Comparison of ENCODE assay signal across 8 cellular contexts in the genomic region with DNA sequence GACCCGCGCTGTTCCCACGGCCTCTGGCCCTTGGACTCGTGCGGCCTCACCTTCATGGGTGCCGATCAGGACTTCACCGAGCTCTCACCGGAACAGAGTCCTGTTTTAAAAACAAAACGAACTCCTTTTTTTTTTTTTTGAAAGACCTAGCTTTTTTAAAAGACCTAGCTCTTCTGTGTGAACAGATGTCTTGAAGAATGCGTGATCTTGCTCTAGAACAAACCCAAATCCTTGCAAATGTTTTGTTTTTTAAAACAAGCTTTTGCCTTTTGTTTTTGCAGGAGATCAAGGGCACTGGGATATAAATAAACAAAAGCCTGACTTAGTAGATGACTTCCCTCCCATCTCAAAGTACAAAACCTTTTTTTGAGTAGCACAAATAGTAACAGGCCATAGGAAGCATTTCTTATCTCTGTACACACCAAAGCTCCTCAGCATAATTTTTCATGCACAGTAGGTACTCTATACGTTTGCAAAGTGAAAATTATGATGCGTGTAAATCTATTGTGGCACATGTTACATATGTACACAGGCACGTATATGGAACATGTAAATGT. TPM values are rescaled to one million over a fixed set of nuclear protein-coding genes. Genes with fewer than 3 reads are reported as not detected.
DNase-seq lines count a peak whose midpoint lies in the region; ATAC-seq and TF ChIP-seq lines count a peak whose summit lies in the region.

No MANE protein-coding gene starts in this region.

- H3F3A ChIP-seq in SU-DHL-6 (ENCODE audit: insufficient read depth) = peaks cover 20% of the 10 kb centered on the region; the same call in 1 of the 2 replicates

- no peaks in the 10 kb centered on the region for H3K9me3 ChIP-seq in SU-DHL-6 (ENCODE audit: insufficient read depth, low read length)

- H3K36me3 Mint-ChIP-seq in activated CD8-positive, alpha-beta memory T cell treated with anti-CD3 and anti-CD28 coated beads, Interleukin-2, amount 10 ng/mL, durations not matched to agents 7 days and 5 days = peaks cover 34% of the 10 kb centered on the region

- peaks cover 8% of the 10 kb centered on the region; the same call in 1 of the 2 replicates for H3K36me3 ChIP-seq in SU-DHL-6 (ENCODE audit: low read length)
- H3K36me3 ChIP-seq in rectal smooth muscle tissue (ENCODE audit: control insufficient read depth, insufficient read depth, low read length) = no peaks in the 10 kb centered on the region

- peaks cover 3% of the 10 kb centered on the region for H3K27me3 Mint-ChIP-seq in activated CD8-positive, alpha-beta memory T cell treated with anti-CD3 and anti-CD28 coated beads, Interleukin-2, amount 10 ng/mL, durations not matched to agents 7 days and 5 days

- peaks cover 14% of the 10 kb centered on the region for H3K4me1 ChIP-seq in rectal smooth muscle tissue (ENCODE audit: control insufficient read depth, insufficient read depth, low read length)

- no peaks in the 10 kb centered on the region for H3K9me3 Mint-ChIP-seq in activated CD8-positive, alpha-beta memory T cell treated with anti-CD3 and anti-CD28 coated beads, Interleukin-2, amount 10 ng/mL, durations not matched to agents 7 days and 5 days (ENCODE audit: low read depth)

- no peak for DNase-seq in activated CD8-positive, alpha-beta memory T cell treated with anti-CD3 and anti-CD28 coated beads, Interleukin-2, amount 10 ng/mL, durations not matched to agents 7 days and 5 days
- no peak for DNase-seq in activated CD8-positive, alpha-beta memory T cell treated with anti-CD3 and anti-CD28 coated beads, Interleukin-2, amount 50 U/mL, for 48 hours
- DNase-seq in fibroblast of peridontal ligament (ENCODE audit: extremely low read depth) = peak; percentile 34
- DNase-seq in head of caudate nucleus = no peak

- peak overlapping the region; percentile 98 for H3K27ac Mint-ChIP-seq in activated CD8-positive, alpha-beta memory T cell treated with anti-CD3 and anti-CD28 coated beads, Interleukin-2, amount 10 ng/mL, durations not matched to agents 7 days and 5 days

- H3K4me3 ChIP-seq in SU-DHL-6 (ENCODE audit: insufficient read depth, low read length, poor library complexity, severe bottlenecking) (peak overlapping the region; percentile 59), rectal smooth muscle tissue (ENCODE audit: low read length) (peak overlapping the region; percentile 85)

- intact Hi-C loops in head of caudate nucleus (cut with DNase I) = loop anchor here (5.0 kb wide), 2 partner anchors 120 to 555 kb away; partner anchors contain the start of gene STAG1

- H3K27ac ChIP-seq in SU-DHL-6 (ENCODE audit: low read depth, low read length) = peak overlapping the region; percentile 98
- H3K27ac ChIP-seq in rectal smooth muscle tissue (ENCODE audit: low read depth, low read length) = peak overlapping the region; percentile 100

- no peaks in the 10 kb centered on the region for H3K27me3 ChIP-seq in SU-DHL-6 (ENCODE audit: low read length)
- no peaks in the 10 kb centered on the region for H3K27me3 ChIP-seq in rectal smooth muscle tissue (ENCODE audit: control insufficient read depth, insufficient read depth, low read length)

- H3K4me1 Mint-ChIP-seq in activated CD8-positive, alpha-beta memory T cell treated with anti-CD3 and anti-CD28 coated beads, Interleukin-2, amount 10 ng/mL, durations not matched to agents 7 days and 5 days = peaks cover 14% of the 10 kb centered on the region

- peak overlapping the region; percentile 94 for H3K9ac ChIP-seq in SU-DHL-6 (ENCODE audit: low read length)
- peak overlapping the region; percentile 50 for H3K9ac ChIP-seq in rectal smooth muscle tissue (ENCODE audit: low read length)

- H2AFZ ChIP-seq in SU-DHL-6 (ENCODE audit: low read depth, low read length, severe bottlenecking) = peak overlapping the region; percentile 79

- CTCF ChIA-PET in activated CD8-positive, alpha-beta memory T cell treated with anti-CD3 and anti-CD28 coated beads, Interleukin-2, amount 10 ng/mL, durations not matched to agents 7 days and 5 days (lab: Charles Lee) = interaction anchor here (0.6 to 2.5 kb wide), 10 partner anchors 10 to 817 kb away, joined by 3 to 23 read pairs (median 4); partner anchors contain the start of genes PCCB and STAG1

- H4K20me1 ChIP-seq in SU-DHL-6 (ENCODE audit: low read depth, low read length) = peaks cover 17% of the 10 kb centered on the region

- H3K4me2 ChIP-seq in SU-DHL-6 (ENCODE audit: low read depth, low read length, poor library complexity, severe bottlenecking) = peak overlapping the region; percentile 96

- no peak for TF ChIP-seq CTCF in SU-DHL-6 (IDR thresholded peaks at IDR 0.05; ENCODE audit: insufficient read depth, low read length, poor library complexity, severe bottlenecking)

- no peak for ATAC-seq in activated CD8-positive, alpha-beta memory T cell treated with anti-CD3 and anti-CD28 coated beads, Interleukin-2, amount 10 ng/mL, durations not matched to agents 7 days and 5 days
- ATAC-seq in HG03159 (IDR thresholded peaks at IDR 0.05; ENCODE audit: unreplicated experiment) (no peak), HG02884 (IDR thresholded peaks at IDR 0.05; ENCODE audit: unreplicated experiment) (no peak)

- H3K4me3 Mint-ChIP-seq in activated CD8-positive, alpha-beta memory T cell treated with anti-CD3 and anti-CD28 coated beads, Interleukin-2, amount 10 ng/mL, durations not matched to agents 7 days and 5 days = peak overlapping the region; percentile 98

- peaks cover 34% of the 10 kb centered on the region for H3K79me2 ChIP-seq in SU-DHL-6 (ENCODE audit: insufficient read depth, low read length)

- H3K9me2 ChIP-seq in SU-DHL-6 (replicated peaks; ENCODE audit: insufficient read depth, low read length) = no peaks in the 10 kb centered on the region

RNA-seq across cellular contexts. Expression of gene MSL2, which starts 1.1 kb away (rescaled TPM):
- 10 to 100 TPM; 62.6 to 64.3 TPM for total RNA-seq in activated CD8-positive, alpha-beta memory T cell treated with anti-CD3 and anti-CD28 coated beads, Interleukin-2, amount 10 ng/mL, durations not matched to agents 7 days and 5 days

RNA-seq across cellular contexts. Expression of gene PCCB, which starts 52.9 kb away (rescaled TPM):
- total RNA-seq in activated CD8-positive, alpha-beta memory T cell treated with anti-CD3 and anti-CD28 coated beads, Interleukin-2, amount 10 ng/mL, durations not matched to agents 7 days and 5 days = 10 to 100 TPM; 34.5 to 39.2 TPM
